ENCODE assay signal across 9 cellular contexts in genomic region chr6:159104163-159104885, GRCh38. TPM values are rescaled to one million over a fixed set of nuclear protein-coding genes. Genes with fewer than 3 reads are reported as not detected.
DNase-seq lines count a peak whose midpoint lies in the region; ATAC-seq and TF ChIP-seq lines count a peak whose summit lies in the region.
"Had no signal": no experiment of that assay in that cellular context is flagged by ENCODE, and none has a peak within 500 bp of the region (broad histone marks: within the 10 kb centered on the region; RNA-seq: fewer than 3 reads in every experiment).

No MANE protein-coding gene starts in this region.

- H3K4me3 ChIP-seq in CD4-positive, alpha-beta memory T cell (ENCODE audit: low read length in 2 of 2): no peak overlapping the region
- no peak overlapping the region for H3K4me3 ChIP-seq in Peyer's patch
- H3K4me3 ChIP-seq in neuronal stem cell (ENCODE audit: low read length in 2 of 2): no peak overlapping the region
- H3K4me3 ChIP-seq in testis: no peak overlapping the region
- H3K4me3 ChIP-seq: SK-N-MC had no signal

- no peaks in the 10 kb centered on the region for H3K27me3 Mint-ChIP-seq in CD4-positive, alpha-beta memory T cell

- WGBS in neuronal stem cell (ENCODE audit: extremely low coverage in 2 of 2, insufficient read length in 2 of 2, insufficient replicate concordance in 1 of 2), 2 donors: no CpG with 5 or more reads among the region's 17 CpGs
- WGBS in testis, 2 donors: 34 to 40% methylated on average over 14 to 17 of the region's 17 CpGs

- H2BK120ac ChIP-seq in neuronal stem cell (ENCODE audit: low read depth, low read length): no peak overlapping the region

- no peak overlapping the region for H3K4me2 ChIP-seq in neuronal stem cell (ENCODE audit: insufficient read depth, low read length, poor library complexity, severe bottlenecking)

- no peak overlapping the region for H2BK12ac ChIP-seq in neuronal stem cell (ENCODE audit: low read length)

- H3K27ac Mint-ChIP-seq in CD4-positive, alpha-beta memory T cell: peak overlapping the region; percentile 48 to 95 (median 86)

- DNase-seq in CD4-positive, alpha-beta memory T cell: peak; percentile 75 to 81 (median 78)
- peak; percentile 58 for DNase-seq in HT1080 (ENCODE audit: low read depth)
- peak; percentile 72 to 87 (median 72) for DNase-seq in Peyer's patch
- DNase-seq in activated T-helper 1 cell treated with Interleukin-2 at 50 U/mL for 16 hours (ENCODE audit: low read depth): peak; percentile 72
- peak; percentile 33 for DNase-seq in fibroblast of peridontal ligament (ENCODE audit: extremely low read depth)
- DNase-seq in neuronal stem cell (ENCODE audit: low spot score): peak; percentile 45
- peak; percentile 68 for DNase-seq in testis

- H3K23ac ChIP-seq in neuronal stem cell (ENCODE audit: low read depth, low read length, poor library complexity): no peak overlapping the region

- TF ChIP-seq POLR2A in Peyer's patch (IDR thresholded peaks at IDR 0.05) (no peak), testis (IDR thresholded peaks at IDR 0.05) (no peak)

- H3K9me3 ChIP-seq in CD4-positive, alpha-beta memory T cell (ENCODE audit: control insufficient read depth in 1 of 2, low read length in 2 of 2): no peaks in the 10 kb centered on the region
- H3K9me3 ChIP-seq in Peyer's patch (no peaks in the 10 kb centered on the region), neuronal stem cell (replicated peaks in 1 of 2; ENCODE audit: control insufficient read depth in 2 of 2, insufficient read depth in 1 of 2, low read depth in 1 of 2, low read length in 2 of 2) (no peaks in the 10 kb centered on the region), testis (no peaks in the 10 kb centered on the region)

- H2BK15ac ChIP-seq in neuronal stem cell (ENCODE audit: low read length): no peak overlapping the region

- no peak overlapping the region for H3K14ac ChIP-seq in neuronal stem cell (ENCODE audit: low read length)

- H3K27ac ChIP-seq in CD4-positive, alpha-beta memory T cell (ENCODE audit: low read depth, low read length): peak overlapping the region; percentile 25
- H3K27ac ChIP-seq in Peyer's patch (peak overlapping the region in 2 of 4 donors; percentile 76 to 81), neuronal stem cell (replicated peaks; ENCODE audit: low read length) (no peak overlapping the region), testis (no peak overlapping the region)
- H3K27ac ChIP-seq: SK-N-MC had no signal

- H2AK5ac ChIP-seq in neuronal stem cell (ENCODE audit: low read depth, low read length): no peak overlapping the region

- no peak overlapping the region for H3K9ac ChIP-seq in neuronal stem cell (ENCODE audit: low read depth, low read length, poor library complexity)

- H3K4me1 ChIP-seq in CD4-positive, alpha-beta memory T cell (ENCODE audit: insufficient read depth, low read length): peaks cover 74% of the 10 kb centered on the region
- peaks cover 0 to 27% (median 8%) of the 10 kb centered on the region in 4 donors for H3K4me1 ChIP-seq in Peyer's patch
- H3K4me1 ChIP-seq in neuronal stem cell (ENCODE audit: control insufficient read depth in 2 of 2, insufficient read depth in 1 of 2, low read depth in 1 of 2, low read length in 2 of 2): peaks cover 0 to 1% of the 10 kb centered on the region in 2 donors
- peaks cover 15% of the 10 kb centered on the region for H3K4me1 ChIP-seq in testis

- no peak overlapping the region for H4K91ac ChIP-seq in neuronal stem cell (ENCODE audit: low read depth, low read length, poor library complexity)

- H2BK5ac ChIP-seq in neuronal stem cell (ENCODE audit: low read length): no peak overlapping the region

- H3K36me3 Mint-ChIP-seq in CD4-positive, alpha-beta memory T cell: no peaks in the 10 kb centered on the region

- peak overlapping the region; percentile 54 to 82 (median 71) for H3K4me3 Mint-ChIP-seq in CD4-positive, alpha-beta memory T cell

- no peak overlapping the region for H4K8ac ChIP-seq in neuronal stem cell (ENCODE audit: low read depth, low read length)

- CTCF ChIA-PET in CD4-positive, alpha-beta memory T cell (lab: Charles Lee; ENCODE audit: partially characterized antibody): interaction anchor here (0.8 to 15.8 kb wide), 26 partner anchors 8 to 413 kb away, joined by 3 to 676 read pairs (median 6); partner anchors contain the start of genes RSPH3 and TAGAP

- H2AFZ ChIP-seq in neuronal stem cell (ENCODE audit: low read length): peak overlapping the region; percentile 69

- H3K4me1 Mint-ChIP-seq in CD4-positive, alpha-beta memory T cell: peaks cover 57 to 85% (median 66%) of the 10 kb centered on the region in 4 donors

- intact Hi-C loops in CD4-positive, alpha-beta memory T cell (cut with micrococcal nuclease): loop anchor here (1.0 kb wide), 4 partner anchors 30 to 96 kb away; no protein-coding TSS in a partner anchor
- intact Hi-C loops in testis (cut with DNase I; ENCODE audit: low total_unique reads): loop anchor here (10.0 kb wide), 1 partner anchor 60 kb away; the partner anchor contains the start of gene TAGAP

- H3K9me3 Mint-ChIP-seq in CD4-positive, alpha-beta memory T cell: no peaks in the 10 kb centered on the region

- H3K27me3 ChIP-seq in CD4-positive, alpha-beta memory T cell (ENCODE audit: insufficient read depth, low read length): no peaks in the 10 kb centered on the region
- H3K27me3 ChIP-seq in Peyer's patch (no peaks in the 10 kb centered on the region), neuronal stem cell (ENCODE audit: control insufficient read depth in 3 of 3, insufficient read depth in 3 of 3, low read depth in 1 of 3, low read length in 3 of 3) (peaks cover 0 to 27% (median 0%) of the 10 kb centered on the region in 3 experiments), testis (no peaks in the 10 kb centered on the region)

- H3K79me1 ChIP-seq in neuronal stem cell (ENCODE audit: low read depth, low read length): no peaks in the 10 kb centered on the region

- no peak overlapping the region for H3K18ac ChIP-seq in neuronal stem cell (ENCODE audit: low read length)

- POLR2A ChIA-PET in CD4-positive, alpha-beta memory T cell (lab: Charles Lee; ENCODE audit: partially characterized antibody): interaction anchor here (0.6 to 19.6 kb wide), 18 partner anchors 10 to 387 kb away, joined by 3 to 646 read pairs (median 10); partner anchors contain the start of genes RSPH3 and TAGAP

- H3K4ac ChIP-seq in neuronal stem cell (ENCODE audit: low read length): no peak overlapping the region

- TF ChIP-seq CTCF in Peyer's patch (IDR thresholded peaks at IDR 0.05) (peak; percentile 77 to 96 (median 83)), testis (IDR thresholded peaks at IDR 0.05) (peak; percentile 37 to 84 (median 72))

- ATAC-seq in GM19397 (IDR thresholded peaks at IDR 0.05; ENCODE audit: unreplicated experiment): peak; percentile 47

- no peaks in the 10 kb centered on the region for H3K36me3 ChIP-seq in CD4-positive, alpha-beta memory T cell (ENCODE audit: insufficient read depth, low read length)
- H3K36me3 ChIP-seq in Peyer's patch (no peaks in the 10 kb centered on the region), neuronal stem cell (replicated peaks in 1 of 2; ENCODE audit: control insufficient read depth in 2 of 2, insufficient read depth in 2 of 2, low read length in 2 of 2) (no peaks in the 10 kb centered on the region), testis (ENCODE audit: low read depth, missing control alignments) (no peaks in the 10 kb centered on the region)

RNA-seq across cellular contexts. Expression of gene TAGAP, which starts 59.5 kb away (rescaled TPM):
- 100 to 1,000 TPM; 160 to 161 TPM for total RNA-seq in CD4-positive, alpha-beta memory T cell
- 100 to 1,000 TPM; 215 to 276 TPM for polyA plus RNA-seq in CD4-positive, alpha-beta memory T cell
- not detected in 2 replicates for total RNA-seq in HT1080 (2014; rRNA removed; shearing (Covaris generic))
- not detected in 2 replicates for polyA plus RNA-seq in HT1080 (2015; cell fraction: cytosol; rRNA removed)
- not detected in 2 replicates for polyA plus RNA-seq in HT1080 (2015; cell fraction: nucleus; rRNA removed)
- total RNA-seq in Peyer's patch (10 to 100 TPM in 1 of 4 donors, 1 to 10 TPM in 3; 3.9 to 18.2 (median 5.4) TPM), testis (1 to 10 TPM; 1.1 to 4.5 TPM)
- polyA plus RNA-seq in neuronal stem cell (2013, experiment 1 of 2): not detected
- not detected for polyA plus RNA-seq in neuronal stem cell (2013, experiment 2 of 2)
- polyA plus RNA-seq in testis (ENCODE audit: insufficient read depth, low read depth, low replicate concordance): 4.9 TPM

Comparison
In these comparisons a context has a peak if more than half of its experiments do, and no peak if none do; other contexts are left out.
1. RNA of gene TAGAP, which starts 59.5 kb away (total RNA-seq): 160 to 161 TPM in CD4-positive, alpha-beta memory T cell; 3.9 to 18.2 TPM in Peyer's patch, 1.1 to 4.5 TPM in testis and not detected in HT1080; every median in the first group is over 4 times any median in the second.
2. Peak in every context shown above with its lines, with median percentiles within 50 percentile points of each other: DNase-seq.